Comparison of ENCODE assay signal across 1 cellular context in the genomic region with DNA sequence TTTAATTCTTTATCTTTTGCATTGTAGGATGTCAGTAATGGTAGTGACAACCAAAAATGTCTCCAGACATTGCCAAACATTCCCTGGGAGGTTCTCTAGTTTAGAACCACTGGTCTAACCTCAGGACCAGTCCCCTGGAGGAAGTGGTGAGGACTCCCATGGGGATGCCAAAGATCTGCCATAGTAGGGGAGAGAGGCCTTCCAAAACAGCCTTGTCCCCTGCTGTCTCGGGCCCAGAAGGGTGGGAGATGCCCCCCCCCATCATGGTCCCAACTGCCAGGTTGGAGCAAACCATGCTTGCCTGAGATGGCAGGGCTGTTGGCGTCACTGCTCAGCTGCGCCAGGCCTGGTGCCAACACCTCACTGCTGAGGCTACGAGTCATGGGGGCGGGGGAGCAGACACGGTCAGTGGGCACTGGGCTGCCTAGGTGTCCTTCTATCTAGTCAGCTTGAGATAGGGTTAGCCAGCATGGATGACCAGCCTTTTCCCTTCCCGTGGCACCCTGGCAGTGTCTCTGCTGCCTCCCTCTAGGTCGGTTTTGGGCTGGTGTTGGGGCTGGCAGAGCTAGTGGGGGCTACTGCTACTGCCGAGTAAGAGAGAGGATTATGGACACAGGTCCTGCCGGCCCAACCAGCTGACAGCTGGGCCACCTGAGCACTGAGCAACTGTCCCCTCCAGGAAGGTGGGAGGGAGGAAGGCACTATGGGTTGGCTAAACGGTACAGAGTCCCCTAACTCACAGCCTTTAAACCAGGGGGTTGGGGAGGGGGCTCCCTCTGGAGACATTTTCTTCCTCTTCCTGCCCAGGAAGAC.
TF ChIP-seq lines count a peak whose summit lies in the region.

No MANE protein-coding gene starts in this region.

TF ChIP-seq in HCT116, 20 proteins besides CTCF, POLR2A, EP300 and RAD21:
- no peak for TF ChIP-seq ZNF274 (IDR thresholded peaks at IDR 0.05; ENCODE audit: low read depth, low read length)
- TF ChIP-seq, protein P1, sequence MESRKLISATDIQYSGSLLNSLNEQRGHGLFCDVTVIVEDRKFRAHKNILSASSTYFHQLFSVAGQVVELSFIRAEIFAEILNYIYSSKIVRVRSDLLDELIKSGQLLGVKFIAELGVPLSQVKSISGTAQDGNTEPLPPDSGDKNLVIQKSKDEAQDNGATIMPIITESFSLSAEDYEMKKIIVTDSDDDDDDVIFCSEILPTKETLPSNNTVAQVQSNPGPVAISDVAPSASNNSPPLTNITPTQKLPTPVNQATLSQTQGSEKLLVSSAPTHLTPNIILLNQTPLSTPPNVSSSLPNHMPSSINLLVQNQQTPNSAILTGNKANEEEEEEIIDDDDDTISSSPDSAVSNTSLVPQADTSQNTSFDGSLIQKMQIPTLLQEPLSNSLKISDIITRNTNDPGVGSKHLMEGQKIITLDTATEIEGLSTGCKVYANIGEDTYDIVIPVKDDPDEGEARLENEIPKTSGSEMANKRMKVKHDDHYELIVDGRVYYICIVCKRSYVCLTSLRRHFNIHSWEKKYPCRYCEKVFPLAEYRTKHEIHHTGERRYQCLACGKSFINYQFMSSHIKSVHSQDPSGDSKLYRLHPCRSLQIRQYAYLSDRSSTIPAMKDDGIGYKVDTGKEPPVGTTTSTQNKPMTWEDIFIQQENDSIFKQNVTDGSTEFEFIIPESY (IDR thresholded peaks at IDR 0.05; ENCODE audit: extremely low read depth, insufficient replicate concordance, low read length) = no peak
- TF ChIP-seq CBX3 (IDR thresholded peaks at IDR 0.05; ENCODE audit: low read depth) = no peak
- no peak for TF ChIP-seq JUND (IDR thresholded peaks at IDR 0.05)
- no peak for TF ChIP-seq POLR2AphosphoS5 (IDR thresholded peaks at IDR 0.05; ENCODE audit: low read depth, low read length)
- no peak for TF ChIP-seq EGR1 (IDR thresholded peaks at IDR 0.05; ENCODE audit: low read depth)
- TF ChIP-seq, protein P2, sequence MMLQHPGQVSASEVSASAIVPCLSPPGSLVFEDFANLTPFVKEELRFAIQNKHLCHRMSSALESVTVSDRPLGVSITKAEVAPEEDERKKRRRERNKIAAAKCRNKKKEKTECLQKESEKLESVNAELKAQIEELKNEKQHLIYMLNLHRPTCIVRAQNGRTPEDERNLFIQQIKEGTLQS (IDR thresholded peaks at IDR 0.05) = no peak
- no peak for TF ChIP-seq TCF7L2 (IDR thresholded peaks at IDR 0.05; ENCODE audit: borderline replicate concordance, extremely low read depth, insufficient read depth, insufficient read length)
- TF ChIP-seq SP1 (IDR thresholded peaks at IDR 0.05; ENCODE audit: low read depth) = no peak
TF ChIP-seq in HCT116: peak in this region for 0.
